21 cellular contexts compared by ENCODE assay signal in the genomic region with DNA sequence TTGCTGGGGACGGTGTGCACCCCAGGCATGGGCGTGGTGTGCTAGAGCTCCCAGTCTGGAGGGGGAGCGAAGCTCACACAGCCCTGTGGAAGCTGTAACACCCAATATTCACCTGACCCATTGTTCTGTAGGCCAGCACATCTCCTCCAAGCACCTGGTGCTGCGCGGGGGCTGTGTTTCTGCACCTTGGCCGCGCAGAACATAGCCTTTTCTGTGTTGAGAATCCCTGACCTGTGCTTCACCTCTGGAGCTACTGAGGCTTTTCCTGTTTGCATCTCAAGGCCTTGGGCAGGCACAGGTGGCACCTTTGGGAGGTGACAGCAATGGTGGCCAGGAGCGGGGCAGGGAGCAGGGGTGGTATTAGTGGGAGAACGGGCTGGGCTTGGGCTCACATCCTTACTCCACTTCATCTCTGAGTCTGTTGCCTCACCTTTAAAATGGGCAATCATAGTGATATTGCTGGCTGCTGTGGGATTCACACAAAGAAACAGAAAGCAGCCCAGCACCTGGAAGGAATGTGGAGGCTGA.
"Had no signal": no experiment of that assay in that cellular context is flagged by ENCODE, and none has a peak within 500 bp of the region (broad histone marks: within the 10 kb centered on the region; RNA-seq: fewer than 3 reads in every experiment).

No MANE protein-coding gene starts in this region.

- H3K4me1 ChIP-seq: esophagus muscularis mucosa, gastrocnemius medialis, left lung, lower lobe of right lung, neural progenitor cell, parathyroid adenoma, psoas muscle, right lobe of liver, tibial artery, upper lobe of left lung had no signal

- H3K4me3 ChIP-seq: esophagus muscularis mucosa, gastrocnemius medialis, heart right ventricle, left lung, lower lobe of right lung, neural progenitor cell, psoas muscle, right lobe of liver, tibial artery, upper lobe of left lung had no signal

- H3K36me3 ChIP-seq: esophagus muscularis mucosa, gastrocnemius medialis, heart right ventricle, left lung, lower lobe of right lung, neural progenitor cell, right lobe of liver, tibial artery, upper lobe of left lung had no signal

- H3K27ac ChIP-seq: epithelial cell of prostate, esophagus muscularis mucosa, gastrocnemius medialis, heart right ventricle, left lung, lower lobe of right lung, neural progenitor cell, parathyroid adenoma, psoas muscle, right lobe of liver, tibial artery, upper lobe of left lung had no signal

- ATAC-seq: gastrocnemius medialis, heart right ventricle, left lung, lower lobe of right lung, psoas muscle, right lobe of liver had no signal

- H3K27me3 ChIP-seq: gastrocnemius medialis, heart right ventricle, neural progenitor cell, right lobe of liver, tibial artery, upper lobe of left lung had no signal

- H3K9me3 ChIP-seq: gastrocnemius medialis, psoas muscle, right lobe of liver had no signal

- DNase-seq: effector memory CD4-positive, alpha-beta T cell; gastrocnemius medialis; heart right ventricle; left lung; lower lobe of right lung; midbrain; psoas muscle; retina; right lobe of liver; stimulated activated CD4-positive, alpha-beta T cell treated with anti-CD3 and anti-CD28 coated beads, Interleukin-4, amount 100 ng/mL, for 1 hour; stimulated activated CD8-positive, alpha-beta memory T cell treated with anti-CD3 and anti-CD28 coated beads, Interleukin-4, amount 100 ng/mL, for 48 hours; upper lobe of left lung had no signal

- H3K4me1 Mint-ChIP-seq: neural progenitor cell; stimulated activated effector memory CD8-positive, alpha-beta T cell treated with anti-CD3 and anti-CD28 coated beads, Interleukin-12 subunit alpha, Interleukin-12 subunit beta, amount 100 ng/mL, for 72 hours had no signal

- H3K4me3 Mint-ChIP-seq: memory B cell; natural killer cell treated with Interleukin-12 subunit alpha and Interleukin-12 subunit beta and Interleukin-15 and Interleukin-18, amount 100 ng/mL, for 72 hours; neural progenitor cell; stimulated activated effector memory CD8-positive, alpha-beta T cell treated with anti-CD3 and anti-CD28 coated beads, Interleukin-12 subunit alpha, Interleukin-12 subunit beta, amount 100 ng/mL, for 72 hours; stimulated activated naive CD8-positive, alpha-beta T cell treated with anti-CD3 and anti-CD28 coated beads, Interleukin-15, Interleukin-2, amounts not matched to agents 100 ng/mL and 50 ng/mL, for 24 hours had no signal

- H3K4me2 ChIP-seq: neural progenitor cell had no signal

- H3K9ac ChIP-seq: neural progenitor cell, parathyroid adenoma had no signal

- H3K27ac Mint-ChIP-seq: memory B cell; natural killer cell treated with Interleukin-12 subunit alpha and Interleukin-12 subunit beta and Interleukin-15 and Interleukin-18, amount 100 ng/mL, for 72 hours; neural progenitor cell; stimulated activated effector memory CD8-positive, alpha-beta T cell treated with anti-CD3 and anti-CD28 coated beads, Interleukin-12 subunit alpha, Interleukin-12 subunit beta, amount 100 ng/mL, for 72 hours; stimulated activated naive CD8-positive, alpha-beta T cell treated with anti-CD3 and anti-CD28 coated beads, Interleukin-15, Interleukin-2, amounts not matched to agents 100 ng/mL and 50 ng/mL, for 24 hours had no signal

- H3K36me3 Mint-ChIP-seq: stimulated activated effector memory CD8-positive, alpha-beta T cell treated with anti-CD3 and anti-CD28 coated beads, Interleukin-12 subunit alpha, Interleukin-12 subunit beta, amount 100 ng/mL, for 72 hours had no signal
